Comparison of ENCODE assay signal across 21 cellular contexts in the genomic region with DNA sequence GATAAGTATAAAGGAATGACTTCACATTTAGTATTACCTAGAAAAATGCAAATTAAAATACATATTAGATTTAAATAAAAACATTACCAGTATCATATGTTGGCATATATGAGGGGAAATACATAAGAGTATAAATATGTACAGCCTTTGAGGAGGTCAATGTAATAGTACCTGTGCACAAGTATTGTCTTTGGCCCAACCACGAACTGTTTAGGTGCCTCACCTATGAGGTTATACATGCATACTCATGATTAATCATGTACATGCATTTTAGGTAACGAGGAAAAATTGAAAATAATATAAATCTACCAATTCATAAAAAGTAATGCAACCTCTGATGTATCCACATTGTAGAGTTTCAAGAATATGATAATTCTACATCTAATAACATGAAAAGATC.
"Had no signal": no experiment of that assay in that cellular context is flagged by ENCODE, and none has a peak within 500 bp of the region (broad histone marks: within the 10 kb centered on the region; RNA-seq: fewer than 3 reads in every experiment).

No MANE protein-coding gene starts in this region.

- DNase-seq: activated CD4-positive, alpha-beta T cell treated with anti-CD3 and anti-CD28 coated beads for 36 hours; activated CD4-positive, alpha-beta T cell treated with anti-CD3 and anti-CD28 coated beads, Interleukin-2, amount 50 U/mL, for 1 hour; activated CD8-positive, alpha-beta T cell treated with anti-CD3 and anti-CD28 coated beads, Interleukin-2, amount 10 ng/mL, durations not matched to agents 7 days and 5 days; activated effector memory CD4-positive, alpha-beta T cell treated with Interleukin-2 at 50 U/mL for 16 hours; activated naive CD4-positive, alpha-beta T cell; activated T-cell treated with anti-CD3 and anti-CD28 coated beads, Interleukin-2, amount 50 U/mL, for 24 hours; KG1; NCI-H1092; NCI-H1417 treated with DMSO at 0.1 percent for 48 hours; NCI-H1694; NCI-H2029; NCI-H2107; NCI-H2171 treated with DMSO at 0.1 percent for 48 hours; NCI-H510A; NCI-H526 treated with DMSO at 0.1 percent for 48 hours; NCI-H82; Right ventricle myocardium superior; RPMI8226; SJCRH30; WERI-Rb-1 had no signal

- H3K4me3 ChIP-seq: ascending aorta, SJCRH30 had no signal

- ATAC-seq: activated CD4-positive, alpha-beta T cell treated with anti-CD3 and anti-CD28 coated beads for 36 hours; activated CD8-positive, alpha-beta T cell treated with anti-CD3 and anti-CD28 coated beads, Interleukin-2, amount 10 ng/mL, durations not matched to agents 7 days and 5 days had no signal

- H3K36me3 ChIP-seq: ascending aorta, SJCRH30, WERI-Rb-1 had no signal

- H3K4me1 ChIP-seq: ascending aorta, SJCRH30 had no signal

- H3K27me3 ChIP-seq: ascending aorta, SJCRH30 had no signal

- H3K9me3 ChIP-seq: ascending aorta, SJCRH30 had no signal

- H3K27ac ChIP-seq: ascending aorta, SJCRH30, WERI-Rb-1 had no signal
